In the genomic region with DNA sequence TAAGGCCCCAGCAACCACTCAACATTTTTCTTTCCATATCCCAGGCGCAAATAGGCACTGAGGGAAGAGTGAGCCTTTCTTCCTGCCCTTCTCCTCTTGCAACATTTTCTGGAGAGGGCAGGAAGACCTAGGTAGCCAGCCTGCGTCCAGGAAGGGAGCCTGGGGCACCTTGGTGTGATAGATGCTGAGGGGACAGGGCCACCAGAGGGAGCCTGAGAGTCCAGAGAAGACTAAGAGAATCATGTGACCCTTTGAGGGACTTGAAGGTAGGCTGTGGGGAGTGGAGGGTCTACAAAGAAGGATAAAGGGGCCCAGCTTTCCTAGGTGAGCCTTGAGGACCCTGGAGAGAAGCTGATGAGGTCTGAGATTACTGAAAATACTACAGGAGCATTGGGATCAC, we compare ENCODE assay signal across 12 cellular contexts.
A peak's percentile ranks its signal among the peaks of the same experiment; 100 is the strongest.
DNase-seq lines count a peak whose midpoint lies in the region; ATAC-seq and TF ChIP-seq lines count a peak whose summit lies in the region.
"Had no signal": no experiment of that assay in that cellular context is flagged by ENCODE, and none has a peak within 500 bp of the region (broad histone marks: within the 10 kb centered on the region; RNA-seq: fewer than 3 reads in every experiment).

No MANE protein-coding gene starts in this region.

- no peaks in the 10 kb centered on the region for H3K4me1 ChIP-seq in parathyroid adenoma

- H3K4me2 ChIP-seq in parathyroid adenoma (ENCODE audit: low read length): no peak overlapping the region

- peak; percentile 3 to 11 for DNase-seq in activated CD4-positive, alpha-beta T cell treated with anti-CD3 and anti-CD28 coated beads, Interleukin-2, amount 50 U/mL, for 48 hours
- no peak for DNase-seq in activated CD4-positive, alpha-beta T cell treated with anti-CD3 and anti-CD28 coated beads for 1 hour
- DNase-seq in WERI-Rb-1 (peak; percentile 55), NCI-H1694 treated with DMSO at 0.1 percent for 48 hours (lab: John Stamatoyannopoulos, UW) (no peak), NCI-H1417 treated with DMSO at 0.1 percent for 48 hours (lab: John Stamatoyannopoulos, UW) (no peak), hepatic stellate cell (ENCODE audit: low spot score) (no peak)
- DNase-seq: anterior cingulate cortex, HCEC 1CT, left cardiac atrium had no signal

- H3K9ac ChIP-seq in parathyroid adenoma: no peak overlapping the region

- H3K79me2 ChIP-seq in parathyroid adenoma: no peaks in the 10 kb centered on the region

- TF ChIP-seq CTCF in WERI-Rb-1 (IDR thresholded peaks at IDR 0.05; ENCODE audit: low read depth, low read length) (peak; percentile 58), parathyroid adenoma (IDR thresholded peaks at IDR 0.05) (peak; percentile 37)

- H2AFZ ChIP-seq in parathyroid adenoma: no peak overlapping the region

- H3K27me3 ChIP-seq in WERI-Rb-1 (ENCODE audit: insufficient read depth, low read depth, severe bottlenecking) (no peaks in the 10 kb centered on the region), parathyroid adenoma (ENCODE audit: control insufficient read depth, insufficient read depth, low read length) (no peaks in the 10 kb centered on the region)

- peak; percentile 59 for ATAC-seq in HG03342 (IDR thresholded peaks at IDR 0.05; ENCODE audit: unreplicated experiment)
- ATAC-seq: left cardiac atrium had no signal

- H3K27ac ChIP-seq in WERI-Rb-1 (no peak overlapping the region), parathyroid adenoma (no peak overlapping the region)
- H3K27ac ChIP-seq: epithelial cell of prostate had no signal

- H3K9me3 ChIP-seq in WERI-Rb-1 (ENCODE audit: severe bottlenecking): no peaks in the 10 kb centered on the region
- no peaks in the 10 kb centered on the region for H3K9me3 ChIP-seq in parathyroid adenoma (ENCODE audit: control insufficient read depth, low read length)

- H3K36me3 ChIP-seq in WERI-Rb-1: no peaks in the 10 kb centered on the region
- no peaks in the 10 kb centered on the region for H3K36me3 ChIP-seq in parathyroid adenoma (ENCODE audit: control insufficient read depth, insufficient read depth, low read length)

- H3K4me3 ChIP-seq in WERI-Rb-1 (ENCODE audit: low read depth, low read length) (no peak overlapping the region), parathyroid adenoma (ENCODE audit: low read depth, low read length) (no peak overlapping the region)

Comparison
In these comparisons a context has a peak if more than half of its experiments do, and no peak if none do; other contexts are left out.
1. DNase-seq: peak in activated CD4-positive, alpha-beta T cell treated with anti-CD3 and anti-CD28 coated beads, Interleukin-2, amount 50 U/mL, for 48 hours (2 of 2) and WERI-Rb-1 (single experiment); none in activated CD4-positive, alpha-beta T cell treated with anti-CD3 and anti-CD28 coated beads for 1 hour (single experiment), NCI-H1694 treated with DMSO at 0.1 percent for 48 hours (single experiment), NCI-H1417 treated with DMSO at 0.1 percent for 48 hours (single experiment) and hepatic stellate cell (single experiment).